In the genomic region with DNA sequence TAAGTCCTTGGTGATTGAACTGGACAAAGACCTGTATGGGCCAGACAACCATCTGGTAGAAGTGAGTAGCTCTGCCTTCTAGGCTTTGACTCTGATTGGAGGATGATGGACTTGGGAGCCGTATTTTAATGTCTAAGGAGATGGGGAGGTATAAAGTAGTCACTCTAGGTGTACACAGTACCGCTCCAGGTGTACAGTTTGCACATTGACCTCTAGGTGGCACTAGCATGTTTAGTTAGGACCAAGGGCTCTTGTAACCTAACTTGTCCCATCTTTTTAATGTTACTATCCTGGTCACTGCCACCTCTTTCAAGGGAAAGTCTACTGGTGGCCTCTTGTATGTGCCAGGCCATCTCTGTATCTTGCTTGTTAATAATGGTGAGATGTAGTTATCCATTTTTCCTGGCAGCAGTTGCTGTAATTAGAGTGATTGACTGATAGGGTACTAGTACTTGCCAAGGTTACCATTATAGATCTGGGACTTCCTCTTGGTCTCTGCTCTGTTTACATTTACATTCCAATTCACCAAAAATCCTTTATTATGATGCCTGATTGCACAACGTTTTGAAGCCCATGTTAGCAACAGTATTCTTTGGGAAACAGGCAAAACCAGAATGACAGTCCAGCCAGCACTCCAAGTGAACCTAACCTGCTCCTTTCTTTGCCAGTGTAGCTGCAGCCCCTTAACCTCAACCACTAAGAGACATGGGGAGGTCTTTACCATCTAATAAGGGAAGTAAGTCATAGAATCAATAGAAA, we compare ENCODE assay signal across 9 cellular contexts.
DNase-seq lines count a peak whose midpoint lies in the region; ATAC-seq and TF ChIP-seq lines count a peak whose summit lies in the region.
"Had no signal": no experiment of that assay in that cellular context is flagged by ENCODE, and none has a peak within 500 bp of the region (broad histone marks: within the 10 kb centered on the region; RNA-seq: fewer than 3 reads in every experiment).

No MANE protein-coding gene starts in this region.

- no peak for ATAC-seq in GM21528 (IDR thresholded peaks at IDR 0.05; ENCODE audit: low FRiP score, unreplicated experiment)

- H3K79me2 ChIP-seq in parathyroid adenoma = peaks cover 9% of the 10 kb centered on the region

- H3K4me1 ChIP-seq in parathyroid adenoma = peaks cover 11% of the 10 kb centered on the region

- no peaks in the 10 kb centered on the region for H3K36me3 ChIP-seq in parathyroid adenoma (ENCODE audit: control insufficient read depth, insufficient read depth, low read length)
- H3K36me3 ChIP-seq: ovary had no signal

- H3K4me3 ChIP-seq in parathyroid adenoma (ENCODE audit: low read depth, low read length) = no peak overlapping the region
- H3K4me3 ChIP-seq: ovary had no signal

- H3K27me3 ChIP-seq in parathyroid adenoma (ENCODE audit: control insufficient read depth, insufficient read depth, low read length) = no peaks in the 10 kb centered on the region
- H3K27me3 ChIP-seq: ovary had no signal

- peak; percentile 52 for DNase-seq in CMK (ENCODE audit: low read depth)
- DNase-seq in HEK293T (ENCODE audit: extremely low spot score) = peak; percentile 59
- DNase-seq in NCI-H748 (lab: John Stamatoyannopoulos, UW; ENCODE audit: unreplicated experiment) = peak; percentile 76
- DNase-seq in activated T-cell treated with anti-CD3 and anti-CD28 coated beads for 4 hours = peak; percentile 49
- DNase-seq in fibroblast of gingiva (ENCODE audit: low read depth) = peak; percentile 31
- DNase-seq in SKM-1 (lab: John Stamatoyannopoulos, UW; ENCODE audit: unreplicated experiment) = no peak

- H3K9me3 ChIP-seq in parathyroid adenoma (ENCODE audit: control insufficient read depth, low read length) = no peaks in the 10 kb centered on the region
- H3K9me3 ChIP-seq: ovary had no signal

- H3K27ac ChIP-seq in parathyroid adenoma = no peak overlapping the region
- H3K27ac ChIP-seq: ovary had no signal

- CTCF ChIA-PET in HEK293T (lab: Yijun Ruan, JAX) = interaction anchor here (0.9 to 1.3 kb wide), 3 partner anchors 21 to 84 kb away, joined by 3 to 5 read pairs (median 3); no protein-coding TSS in a partner anchor

- no peak overlapping the region for H3K9ac ChIP-seq in parathyroid adenoma

- POLR2A ChIA-PET in HEK293T (lab: Yijun Ruan, JAX) = interaction anchor here (0.7 kb wide), 1 partner anchor 22 kb away, joined by 3 read pairs; no protein-coding TSS in a partner anchor

- H3K4me2 ChIP-seq in parathyroid adenoma (ENCODE audit: low read length) = no peak overlapping the region

- peak; percentile 85 for TF ChIP-seq CTCF in parathyroid adenoma (IDR thresholded peaks at IDR 0.05)

- H2AFZ ChIP-seq in parathyroid adenoma = no peak overlapping the region

TF ChIP-seq in HEK293T, 16 proteins besides CTCF, POLR2A, EP300 and RAD21:
- TF ChIP-seq FOXM1 (IDR thresholded peaks at IDR 0.05; ENCODE audit: borderline replicate concordance) = no peak
